Comparison of ENCODE assay signal across 17 cellular contexts in genomic region chr15:79169531-79170123, GRCh38.
DNase-seq lines count a peak whose midpoint lies in the region; ATAC-seq and TF ChIP-seq lines count a peak whose summit lies in the region.
"Had no signal": no experiment of that assay in that cellular context is flagged by ENCODE, and none has a peak within 500 bp of the region (broad histone marks: within the 10 kb centered on the region; RNA-seq: fewer than 3 reads in every experiment).

No MANE protein-coding gene starts in this region.

- no peaks in the 10 kb centered on the region for H3K9me3 Mint-ChIP-seq in chondrocyte (ENCODE audit: low read depth)
- no peaks in the 10 kb centered on the region for H3K9me3 Mint-ChIP-seq in activated CD4-positive, alpha-beta memory T cell treated with anti-CD3 and anti-CD28 coated beads for 36 hours
- H3K9me3 Mint-ChIP-seq: activated T-helper 1 cell treated with anti-CD3 and anti-CD28 coated beads, Interleukin-12 subunit alpha, Interleukin-12 subunit beta, Interleukin-2, Interleukin-4 antibody, amounts not matched to agents 30 ng/mL and 10 ng/mL and 1 ng/mL, durations not matched to agents 14 hours and 24 hours and 36 hours had no signal

- H3K4me1 ChIP-seq in HCT116 (ENCODE audit: control insufficient read depth in 1 of 2, insufficient read depth in 2 of 2, low read length in 2 of 2) (peaks cover 25 to 41% of the 10 kb centered on the region in 2 experiments), left lung (no peaks in the 10 kb centered on the region), skeletal muscle satellite cell (ENCODE audit: control insufficient read depth, insufficient read depth, low read length) (peaks cover 27% of the 10 kb centered on the region)
- H3K4me1 ChIP-seq: adrenal gland, prostate gland had no signal

- H3K27me3 ChIP-seq in HCT116 (ENCODE audit: insufficient read depth, low read length): no peaks in the 10 kb centered on the region
- peaks cover 0 to 55% of the 10 kb centered on the region in 2 donors for H3K27me3 ChIP-seq in left lung
- H3K27me3 ChIP-seq in skeletal muscle satellite cell (ENCODE audit: control insufficient read depth, insufficient read depth, low read length): no peaks in the 10 kb centered on the region
- H3K27me3 ChIP-seq: adrenal gland, BE2C had no signal

- H3K4me2 ChIP-seq in HCT116 (ENCODE audit: low read length) (peak overlapping the region; percentile 89), skeletal muscle satellite cell (ENCODE audit: low read length) (peak overlapping the region; percentile 61)

- BruUV-seq in HCT116 (replicated peaks; lab: Mats Ljungman, UMichigan): no TSS peak

- no peak for TF ChIP-seq POLR2A in HCT116 (IDR thresholded peaks at IDR 0.05; ENCODE audit: borderline replicate concordance, extremely low read depth, insufficient read depth, insufficient read length)

- H3K79me2 ChIP-seq in HCT116 (ENCODE audit: insufficient read depth, low read length): no peaks in the 10 kb centered on the region

- CTCF ChIA-PET in HCT116 (lab: Charles Lee): interaction anchor here (1.0 to 3.0 kb wide), 3 partner anchors 15 to 162 kb away, joined by 4 to 27 read pairs (median 5); no protein-coding TSS in a partner anchor
- CTCF ChIA-PET in activated CD4-positive, alpha-beta memory T cell treated with anti-CD3 and anti-CD28 coated beads for 36 hours (lab: Charles Lee): interaction anchor here (0.7 to 1.6 kb wide), 2 partner anchors 12 to 15 kb away, joined by 3 to 5 read pairs; no protein-coding TSS in a partner anchor

- H3K9ac ChIP-seq in HCT116 (ENCODE audit: low read length): 0 out of 2 replicates have a peak overlapping the region, but pooled peaks have one; percentile 2
- H3K9ac ChIP-seq in skeletal muscle satellite cell (ENCODE audit: low read depth, low read length): peak overlapping the region; percentile 64

- no peaks in the 10 kb centered on the region for H4K20me1 ChIP-seq in HCT116 (ENCODE audit: insufficient read depth)

- H3K27me3 Mint-ChIP-seq in chondrocyte (ENCODE audit: low read depth): peaks cover 4% of the 10 kb centered on the region
- H3K27me3 Mint-ChIP-seq in activated CD4-positive, alpha-beta memory T cell treated with anti-CD3 and anti-CD28 coated beads for 36 hours: peaks cover 39% of the 10 kb centered on the region

- H2AFZ ChIP-seq in HCT116 (ENCODE audit: low read depth, low read length, poor library complexity, severe bottlenecking): peak overlapping the region; percentile 99

- TF ChIP-seq RAD21 in HCT116 (IDR thresholded peaks at IDR 0.05; ENCODE audit: low read depth): no peak

- H3K27ac ChIP-seq in HCT116 (ENCODE audit: low read depth, low read length) (no peak overlapping the region), left lung (no peak overlapping the region)
- H3K27ac ChIP-seq: adrenal gland, coronary artery, prostate gland had no signal

- H3K9me3 ChIP-seq in HCT116 (ENCODE audit: control insufficient read depth in 1 of 2, insufficient read depth in 1 of 2, low read depth in 1 of 2, low read length in 2 of 2) (no peaks in the 10 kb centered on the region), left lung (no peaks in the 10 kb centered on the region), skeletal muscle satellite cell (replicated peaks; ENCODE audit: low read length) (no peaks in the 10 kb centered on the region)
- H3K9me3 ChIP-seq: adrenal gland, BE2C, heart left ventricle, prostate gland had no signal

- H3K9me2 ChIP-seq in HCT116 (ENCODE audit: insufficient read depth): no peaks in the 10 kb centered on the region

- no peak for TF ChIP-seq CTCF in HCT116 (IDR thresholded peaks at IDR 0.05 in 2 of 3, conservative IDR thresholded peaks at IDR 0.05 in 1 of 3; ENCODE audit: borderline replicate concordance in 1 of 3, insufficient read depth in 1 of 3, low read depth in 2 of 3, low read length in 2 of 3)
- TF ChIP-seq CTCF in chondrocyte (IDR thresholded peaks at IDR 0.05): no peak
- TF ChIP-seq CTCF in left lung (IDR thresholded peaks at IDR 0.05): no peak

- RAD21 ChIA-PET in HCT116 (lab: Charles Lee; ENCODE audit: low non-redundant PET in 1 of 2, low total read pairs in 2 of 2, uncharacterized antibody in 2 of 2, unreplicated experiment in 2 of 2): interaction anchor here in 1 of 2 experiments (1.4 kb wide), 1 partner anchor 16 kb away, joined by 3 read pairs; no protein-coding TSS in a partner anchor

- POLR2A ChIA-PET in HCT116 (lab: Charles Lee): interaction anchor here (2.0 kb wide), 1 partner anchor 9 kb away, joined by 7 read pairs; no protein-coding TSS in a partner anchor
- POLR2A ChIA-PET in activated CD4-positive, alpha-beta memory T cell treated with anti-CD3 and anti-CD28 coated beads for 36 hours (lab: Charles Lee): no interaction called here

- ATAC-seq in HCT116: no peak
- peak; percentile 45 for ATAC-seq in left lung

- H3K36me3 ChIP-seq in HCT116 (ENCODE audit: control insufficient read depth in 1 of 2, insufficient read depth in 2 of 2, low read length in 2 of 2) (no peaks in the 10 kb centered on the region), left lung (no peaks in the 10 kb centered on the region), skeletal muscle satellite cell (ENCODE audit: insufficient read depth, low read length) (no peaks in the 10 kb centered on the region)
- H3K36me3 ChIP-seq: adrenal gland, BE2C, heart left ventricle, prostate gland had no signal

- peak overlapping the region; percentile 67 for H3K27ac Mint-ChIP-seq in chondrocyte (ENCODE audit: unreplicated experiment)
- H3K27ac Mint-ChIP-seq in activated CD4-positive, alpha-beta memory T cell treated with anti-CD3 and anti-CD28 coated beads for 36 hours: no peak overlapping the region
- H3K27ac Mint-ChIP-seq: activated T-helper 1 cell treated with anti-CD3 and anti-CD28 coated beads, Interleukin-12 subunit alpha, Interleukin-12 subunit beta, Interleukin-2, Interleukin-4 antibody, amounts not matched to agents 30 ng/mL and 10 ng/mL and 1 ng/mL, durations not matched to agents 14 hours and 24 hours and 36 hours; naive B cell had no signal

- peak overlapping the region in 1 of 2 experiments; percentile 47; a peak in 2 of 4 replicates for H3K4me3 ChIP-seq in HCT116 (replicated peaks in 1 of 2; ENCODE audit: low read depth in 1 of 2, low read length in 2 of 2)
- no peak overlapping the region for H3K4me3 ChIP-seq in left lung
- peak overlapping the region; percentile 28 for H3K4me3 ChIP-seq in skeletal muscle satellite cell (ENCODE audit: low read length)
- H3K4me3 ChIP-seq: adrenal gland, coronary artery, heart left ventricle, prostate gland had no signal

- peaks cover 31% of the 10 kb centered on the region for H3K4me1 Mint-ChIP-seq in chondrocyte (ENCODE audit: low read depth)
- H3K4me1 Mint-ChIP-seq in activated CD4-positive, alpha-beta memory T cell treated with anti-CD3 and anti-CD28 coated beads for 36 hours (ENCODE audit: low read depth): no peaks in the 10 kb centered on the region

- no peak overlapping the region for H3K4me3 Mint-ChIP-seq in chondrocyte (ENCODE audit: unreplicated experiment)
- no peak overlapping the region for H3K4me3 Mint-ChIP-seq in activated CD4-positive, alpha-beta memory T cell treated with anti-CD3 and anti-CD28 coated beads for 36 hours
- H3K4me3 Mint-ChIP-seq: activated T-helper 1 cell treated with anti-CD3 and anti-CD28 coated beads, Interleukin-12 subunit alpha, Interleukin-12 subunit beta, Interleukin-2, Interleukin-4 antibody, amounts not matched to agents 30 ng/mL and 10 ng/mL and 1 ng/mL, durations not matched to agents 14 hours and 24 hours and 36 hours; naive B cell had no signal

- H3K36me3 Mint-ChIP-seq in chondrocyte (ENCODE audit: low read depth): no peaks in the 10 kb centered on the region
- no peaks in the 10 kb centered on the region for H3K36me3 Mint-ChIP-seq in activated CD4-positive, alpha-beta memory T cell treated with anti-CD3 and anti-CD28 coated beads for 36 hours

- DNase-seq in HCT116 (ENCODE audit: low read depth, low spot score) (no peak), chondrocyte (ENCODE audit: low spot score) (no peak), left lung (no peak), cerebellar cortex (ENCODE audit: low spot score) (no peak)
- no peak for DNase-seq in activated effector memory CD4-positive, alpha-beta T cell treated with Interleukin-2 at 50 U/mL for 16 hours
- DNase-seq in effector CD4-positive, alpha-beta T cell: no peak
- no peak for DNase-seq in activated CD4-positive, alpha-beta memory T cell treated with anti-CD3 and anti-CD28 coated beads for 36 hours
- DNase-seq: Kasumi-1, naive B cell, NCI-H446 had no signal

- intact Hi-C loops in HCT116 (cut with micrococcal nuclease): no loop called here
- intact Hi-C loops in left lung (cut with DNase I): no loop called here
- intact Hi-C loops in activated CD4-positive, alpha-beta memory T cell treated with anti-CD3 and anti-CD28 coated beads for 36 hours (cut with micrococcal nuclease): no loop called here

TF ChIP-seq in HCT116, 20 proteins besides CTCF, POLR2A, EP300 and RAD21 (continues in another document):
- TF ChIP-seq SIN3A (IDR thresholded peaks at IDR 0.05; ENCODE audit: low read depth) (no peak), EZH2phosphoT487 (IDR thresholded peaks at IDR 0.05; ENCODE audit: borderline replicate concordance) (no peak), ATF3 (IDR thresholded peaks at IDR 0.05) (no peak), EGR1 (IDR thresholded peaks at IDR 0.05; ENCODE audit: low read depth) (no peak), JUND (IDR thresholded peaks at IDR 0.05) (no peak), MAX (IDR thresholded peaks at IDR 0.05) (no peak), EZH2 (IDR thresholded peaks at IDR 0.05) (no peak)
- TF ChIP-seq, protein P1, sequence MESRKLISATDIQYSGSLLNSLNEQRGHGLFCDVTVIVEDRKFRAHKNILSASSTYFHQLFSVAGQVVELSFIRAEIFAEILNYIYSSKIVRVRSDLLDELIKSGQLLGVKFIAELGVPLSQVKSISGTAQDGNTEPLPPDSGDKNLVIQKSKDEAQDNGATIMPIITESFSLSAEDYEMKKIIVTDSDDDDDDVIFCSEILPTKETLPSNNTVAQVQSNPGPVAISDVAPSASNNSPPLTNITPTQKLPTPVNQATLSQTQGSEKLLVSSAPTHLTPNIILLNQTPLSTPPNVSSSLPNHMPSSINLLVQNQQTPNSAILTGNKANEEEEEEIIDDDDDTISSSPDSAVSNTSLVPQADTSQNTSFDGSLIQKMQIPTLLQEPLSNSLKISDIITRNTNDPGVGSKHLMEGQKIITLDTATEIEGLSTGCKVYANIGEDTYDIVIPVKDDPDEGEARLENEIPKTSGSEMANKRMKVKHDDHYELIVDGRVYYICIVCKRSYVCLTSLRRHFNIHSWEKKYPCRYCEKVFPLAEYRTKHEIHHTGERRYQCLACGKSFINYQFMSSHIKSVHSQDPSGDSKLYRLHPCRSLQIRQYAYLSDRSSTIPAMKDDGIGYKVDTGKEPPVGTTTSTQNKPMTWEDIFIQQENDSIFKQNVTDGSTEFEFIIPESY (IDR thresholded peaks at IDR 0.05; ENCODE audit: extremely low read depth, insufficient replicate concordance, low read length): no peak
